In genomic region chr1:187794561-187794960, GRCh38 we compare ENCODE assay signal across 14 cellular contexts.
A peak's percentile ranks its signal among the peaks of the same experiment; 100 is the strongest.
DNase-seq lines count a peak whose midpoint lies in the region; ATAC-seq and TF ChIP-seq lines count a peak whose summit lies in the region.
"Had no signal": no experiment of that assay in that cellular context is flagged by ENCODE, and none has a peak within 500 bp of the region (broad histone marks: within the 10 kb centered on the region; RNA-seq: fewer than 3 reads in every experiment).

No MANE protein-coding gene starts in this region.

- H3K4me1 ChIP-seq in neuronal stem cell (ENCODE audit: control insufficient read depth in 2 of 2, insufficient read depth in 1 of 2, low read depth in 1 of 2, low read length in 2 of 2) = no peaks in the 10 kb centered on the region
- no peaks in the 10 kb centered on the region for H3K4me1 ChIP-seq in GM23248 (ENCODE audit: insufficient read depth)

- H3K36me3 ChIP-seq in neuronal stem cell (replicated peaks in 1 of 2; ENCODE audit: control insufficient read depth in 2 of 2, insufficient read depth in 2 of 2, low read length in 2 of 2) = no peaks in the 10 kb centered on the region
- no peaks in the 10 kb centered on the region for H3K36me3 ChIP-seq in GM23248 (ENCODE audit: low read depth)

- no peaks in the 10 kb centered on the region for H3K79me2 ChIP-seq in GM23248 (ENCODE audit: insufficient read depth)

- no peak overlapping the region for H3K14ac ChIP-seq in neuronal stem cell (ENCODE audit: low read length)

- no CpG with 5 or more reads among the region's 2 CpGs for WGBS in neuronal stem cell (ENCODE audit: extremely low coverage in 2 of 2, insufficient read length in 2 of 2, insufficient replicate concordance in 1 of 2), 2 donors
- WGBS in GM23248 (ENCODE audit: low coverage in 1 of 2, low lambda C conversion rate in 2 of 2, missing lambda C conversion rate in 2 of 2), 2 experiments = 26 to 34% methylated on average over 2 of the region's 2 CpGs

- no peak overlapping the region for H2AK5ac ChIP-seq in neuronal stem cell (ENCODE audit: low read depth, low read length)

- no peaks in the 10 kb centered on the region for H3F3A ChIP-seq in GM23248 (ENCODE audit: insufficient read depth)

- in situ Hi-C loops in GM23248 (cut with MboI) = no loop called here

- H3K9me3 ChIP-seq in neuronal stem cell (replicated peaks in 1 of 2; ENCODE audit: control insufficient read depth in 2 of 2, insufficient read depth in 1 of 2, low read depth in 1 of 2, low read length in 2 of 2) = no peaks in the 10 kb centered on the region
- H3K9me3 ChIP-seq in GM23248 (ENCODE audit: low read depth) = no peaks in the 10 kb centered on the region

- no peak overlapping the region for H4K91ac ChIP-seq in neuronal stem cell (ENCODE audit: low read depth, low read length, poor library complexity)

- no peak overlapping the region for H2BK120ac ChIP-seq in neuronal stem cell (ENCODE audit: low read depth, low read length)

- H2AFZ ChIP-seq in neuronal stem cell (ENCODE audit: low read length) (peak overlapping the region; percentile 14), GM23248 (no peak overlapping the region)

- H3K23ac ChIP-seq in neuronal stem cell (ENCODE audit: low read depth, low read length, poor library complexity) = no peak overlapping the region

- no peak overlapping the region for H3K18ac ChIP-seq in neuronal stem cell (ENCODE audit: low read length)

- H3K4me2 ChIP-seq in neuronal stem cell (ENCODE audit: insufficient read depth, low read length, poor library complexity, severe bottlenecking) (no peak overlapping the region), GM23248 (ENCODE audit: unreplicated experiment) (no peak overlapping the region)
- H3K4me2 ChIP-seq: SK-N-SH had no signal

- H3K27me3 ChIP-seq in neuronal stem cell (ENCODE audit: control insufficient read depth in 3 of 3, insufficient read depth in 3 of 3, low read depth in 1 of 3, low read length in 3 of 3) (no peaks in the 10 kb centered on the region), GM23248 (replicated peaks; ENCODE audit: insufficient read depth) (no peaks in the 10 kb centered on the region)

- no peak overlapping the region for H3K4ac ChIP-seq in neuronal stem cell (ENCODE audit: low read length)

- no peaks in the 10 kb centered on the region for H4K20me1 ChIP-seq in GM23248 (ENCODE audit: insufficient read depth)

- no peaks in the 10 kb centered on the region for H3K9me2 ChIP-seq in GM23248 (ENCODE audit: insufficient read depth)

- H3K4me3 ChIP-seq in choroid plexus epithelial cell (ENCODE audit: low read depth, low read length) = no peak overlapping the region
- no peak overlapping the region for H3K4me3 ChIP-seq in neuronal stem cell (ENCODE audit: low read length in 2 of 2)
- no peak overlapping the region for H3K4me3 ChIP-seq in GM23248

- H3K9ac ChIP-seq in neuronal stem cell (ENCODE audit: low read depth, low read length, poor library complexity) (no peak overlapping the region), GM23248 (no peak overlapping the region)
- H3K9ac ChIP-seq: SK-N-SH had no signal

- no peak overlapping the region for H2BK15ac ChIP-seq in neuronal stem cell (ENCODE audit: low read length)

- intact Hi-C loops in cardiac septum (cut with DNase I) = no loop called here

- H3K27ac ChIP-seq in neuronal stem cell (replicated peaks; ENCODE audit: low read length) = no peak overlapping the region
- H3K27ac ChIP-seq in GM23248 = no peak overlapping the region

- H2BK5ac ChIP-seq in neuronal stem cell (ENCODE audit: low read length) = no peak overlapping the region

- H2BK12ac ChIP-seq in neuronal stem cell (ENCODE audit: low read length) = no peak overlapping the region

- ATAC-seq in HG03135 (IDR thresholded peaks at IDR 0.05; ENCODE audit: unreplicated experiment) = no peak
- ATAC-seq: HepG2, Right ventricle myocardium inferior had no signal

- TF ChIP-seq CTCF in choroid plexus epithelial cell (conservative IDR thresholded peaks at IDR 0.05; ENCODE audit: low read depth, low read length) = no peak

- no peak overlapping the region for H4K8ac ChIP-seq in neuronal stem cell (ENCODE audit: low read depth, low read length)

- DNase-seq in COLO829 (ENCODE audit: low spot score) (peak; percentile 5), NCI-H146 treated with DMSO at 0.1 percent for 48 hours (lab: John Stamatoyannopoulos, UW; ENCODE audit: unreplicated experiment) (peak; percentile 72), choroid plexus epithelial cell (ENCODE audit: low read depth) (peak; percentile 1), neuronal stem cell (ENCODE audit: low spot score) (no peak), GM23248 (no peak), cardiac septum (ENCODE audit: low spot score) (no peak)
- DNase-seq: KBM-7, NCI-H187 treated with DMSO at 0.1 percent for 48 hours, NCI-H2171 treated with DMSO at 0.1 percent for 48 hours, NCI-H446, SK-N-SH had no signal

- no peaks in the 10 kb centered on the region for H3K79me1 ChIP-seq in neuronal stem cell (ENCODE audit: low read depth, low read length)

Comparison
In these comparisons a context has a peak if more than half of its experiments do, and no peak if none do; other contexts are left out.
1. DNase-seq: peak in COLO829 (single experiment), NCI-H146 treated with DMSO at 0.1 percent for 48 hours (single experiment) and choroid plexus epithelial cell (single experiment); none in neuronal stem cell (single experiment), GM23248 (single experiment) and cardiac septum (single experiment).